1 cellular context compared by ENCODE assay signal in the genomic region with DNA sequence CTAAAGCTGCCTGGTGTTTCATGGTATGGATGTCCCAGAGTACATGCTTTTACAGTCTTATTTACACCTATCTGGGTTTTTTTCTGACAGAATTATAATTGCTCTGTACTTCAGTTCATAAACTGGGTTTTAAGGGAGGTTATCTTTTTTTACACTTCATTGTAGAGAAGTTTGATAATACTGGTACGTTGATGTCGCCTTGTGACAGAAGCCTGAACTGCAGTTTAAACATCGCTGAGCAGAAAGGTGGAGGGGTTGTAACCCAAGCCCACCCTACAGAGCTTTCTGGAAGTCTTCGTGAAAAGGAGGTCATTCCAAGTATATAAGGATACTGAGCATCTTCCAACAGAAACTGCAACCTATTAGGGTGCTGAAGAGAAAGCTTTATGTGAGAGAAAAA.
TF ChIP-seq lines count a peak whose summit lies in the region.

No MANE protein-coding gene starts in this region.

TF ChIP-seq in IMR-90, 13 proteins besides CTCF, POLR2A, EP300 and RAD21:
- TF ChIP-seq MXI1 (IDR thresholded peaks at IDR 0.05; ENCODE audit: borderline replicate concordance, low read depth, low read length) = no peak
- TF ChIP-seq CHD1 (IDR thresholded peaks at IDR 0.05; ENCODE audit: low read depth, low read length) = no peak
- no peak for TF ChIP-seq RCOR1 (IDR thresholded peaks at IDR 0.05; ENCODE audit: insufficient replicate concordance, low read length)
- TF ChIP-seq SMC3 (IDR thresholded peaks at IDR 0.05; ENCODE audit: low read depth, low read length) = no peak
- no peak for TF ChIP-seq MAFK (IDR thresholded peaks at IDR 0.05; ENCODE audit: low read depth, low read length)
- no peak for TF ChIP-seq NFE2L2 (IDR thresholded peaks at IDR 0.05; ENCODE audit: low read depth, low read length)
- no peak for TF ChIP-seq USF2 (IDR thresholded peaks at IDR 0.05; ENCODE audit: low read depth, low read length)
- TF ChIP-seq MAZ (IDR thresholded peaks at IDR 0.05; ENCODE audit: borderline replicate concordance, low read depth, low read length) = no peak
- no peak for TF ChIP-seq BHLHE40 (IDR thresholded peaks at IDR 0.05; ENCODE audit: low read depth, low read length)
- TF ChIP-seq FOS (IDR thresholded peaks at IDR 0.05; ENCODE audit: low read depth, low read length) = no peak
- no peak for TF ChIP-seq CEBPB (IDR thresholded peaks at IDR 0.05; ENCODE audit: low read depth, low read length)
- TF ChIP-seq, protein P1, sequence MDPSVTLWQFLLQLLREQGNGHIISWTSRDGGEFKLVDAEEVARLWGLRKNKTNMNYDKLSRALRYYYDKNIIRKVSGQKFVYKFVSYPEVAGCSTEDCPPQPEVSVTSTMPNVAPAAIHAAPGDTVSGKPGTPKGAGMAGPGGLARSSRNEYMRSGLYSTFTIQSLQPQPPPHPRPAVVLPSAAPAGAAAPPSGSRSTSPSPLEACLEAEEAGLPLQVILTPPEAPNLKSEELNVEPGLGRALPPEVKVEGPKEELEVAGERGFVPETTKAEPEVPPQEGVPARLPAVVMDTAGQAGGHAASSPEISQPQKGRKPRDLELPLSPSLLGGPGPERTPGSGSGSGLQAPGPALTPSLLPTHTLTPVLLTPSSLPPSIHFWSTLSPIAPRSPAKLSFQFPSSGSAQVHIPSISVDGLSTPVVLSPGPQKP (IDR thresholded peaks at IDR 0.05; ENCODE audit: borderline replicate concordance, low read depth, low read length) = no peak
- TF ChIP-seq RFX5 (IDR thresholded peaks at IDR 0.05; ENCODE audit: low read depth, low read length) = no peak
